ENCODE assay signal across 9 cellular contexts in genomic region chr11:62394825-62395538, GRCh38. TPM values are rescaled to one million over a fixed set of nuclear protein-coding genes. Genes with fewer than 3 reads are reported as not detected.
DNase-seq lines count a peak whose midpoint lies in the region; ATAC-seq, FAIRE-seq and TF ChIP-seq lines count a peak whose summit lies in the region.
"Had no signal": no experiment of that assay in that cellular context is flagged by ENCODE, and none has a peak within 500 bp of the region (broad histone marks: within the 10 kb centered on the region; RNA-seq: fewer than 3 reads in every experiment).

No MANE protein-coding gene starts in this region.

- ATAC-seq in heart right ventricle, result peak; percentile 77 to 88 (median 84)
- ATAC-seq in pancreas, result peak; percentile 85 to 96 (median 91)
- no peak for ATAC-seq in HG02678 (IDR thresholded peaks at IDR 0.05; ENCODE audit: unreplicated experiment)
- ATAC-seq in HG03442 (IDR thresholded peaks at IDR 0.05; ENCODE audit: unreplicated experiment), result no peak

- WGBS in heart right ventricle, 2 donors, result 5 to 7% methylated on average over 14 of the region's 14 CpGs
- 7 to 18% methylated on average over 14 of the region's 14 CpGs for WGBS in pancreas, 2 donors

- intact Hi-C loops in heart right ventricle (cut with DNase I), result loop anchor here in 9 of 10 donors (1.0 to 10.0 kb wide), 15 partner anchors 30 to 470 kb away; partner anchors contain the start of gene AHNAK (in 2 of the 9)
- intact Hi-C loops in pancreas (cut with DNase I), result loop anchor here in 1 of 3 donors (10.0 kb wide), 1 partner anchor 300 kb away; no protein-coding TSS in a partner anchor

- CTCF ChIA-PET in GM10248 (lab: Yijun Ruan, JAX), result interaction anchor here (0.7 to 4.9 kb wide), 30 partner anchors 9 to 422 kb away, joined by 3 to 34 read pairs (median 4); partner anchors contain the start of genes LRRN4CL and TAF6L

- H3K27ac ChIP-seq in heart right ventricle, result peak overlapping the region; percentile 38 to 84 (median 74)
- H3K27ac ChIP-seq in pancreas, result peak overlapping the region in 2 of 4 donors; percentile 17 to 36

- in situ Hi-C loops in astrocyte of the cerebellum (cut with HindIII; ENCODE audit: low sequenced_read_pairs), result no loop called here

- peak; percentile 64 for TF ChIP-seq CTCF in GM10248 (IDR thresholded peaks at IDR 0.05; ENCODE audit: control extremely low read depth, extremely low read depth, low read depth, missing control alignments)
- peak; percentile 59 for TF ChIP-seq CTCF in astrocyte of the cerebellum (IDR thresholded peaks at IDR 0.05; ENCODE audit: low read depth, low read length, missing control alignments)
- peak; percentile 59 to 86 (median 74) for TF ChIP-seq CTCF in heart right ventricle (IDR thresholded peaks at IDR 0.05)
- TF ChIP-seq CTCF in pancreas (IDR thresholded peaks at IDR 0.05), result peak; percentile 17 to 73 (median 53)

- DNase-seq in GM10248 (ENCODE audit: extremely low spot score) (peak; percentile 81), NCI-H1092 treated with DMSO at 0.1 percent for 48 hours (lab: John Stamatoyannopoulos, UW) (peak; percentile 87), SK-N-DZ (ENCODE audit: low spot score) (peak; percentile 86), astrocyte of the cerebellum (ENCODE audit: low read depth) (peak; percentile 78), heart right ventricle (peak; percentile 81 to 82), pancreas (peak; percentile 54 to 82 (median 73))

- H3K9me3 ChIP-seq in heart right ventricle (no peaks in the 10 kb centered on the region), pancreas (no peaks in the 10 kb centered on the region)

- POLR2A ChIA-PET in GM10248 (lab: Yijun Ruan, JAX), result no interaction called here

- peak overlapping the region; percentile 36 for H3K4me3 ChIP-seq in astrocyte of the cerebellum (ENCODE audit: low read depth, low read length)
- H3K4me3 ChIP-seq in heart right ventricle, result peak overlapping the region in 9 of 10 donors; percentile 25 to 55 (median 48)
- H3K4me3 ChIP-seq in pancreas, result peak overlapping the region in 2 of 4 donors; percentile 5 to 27

- no peak for FAIRE-seq in pancreas (lab: Jason Lieb, UNC)

- H3K4me1 ChIP-seq in heart right ventricle, result peaks cover 21 to 54% (median 39%) of the 10 kb centered on the region in 9 donors
- no peaks in the 10 kb centered on the region for H3K4me1 ChIP-seq in pancreas

- H3K36me3 ChIP-seq in heart right ventricle, result peaks cover 0 to 9% (median 0%) of the 10 kb centered on the region in 9 donors
- no peaks in the 10 kb centered on the region for H3K36me3 ChIP-seq in pancreas

- no peaks in the 10 kb centered on the region for H3K27me3 ChIP-seq in heart right ventricle
- H3K27me3 ChIP-seq in pancreas, result no peaks in the 10 kb centered on the region

RNA-seq across cellular contexts. Expression of gene SCGB1A1, which starts 23.9 kb away (rescaled TPM):
- polyA plus RNA-seq in SK-N-DZ (2014; cell fraction: cytosol; rRNA removed), result not detected in 2 replicates
- not detected in 2 replicates for polyA plus RNA-seq in SK-N-DZ (2014; cell fraction: nucleus; rRNA removed)
- total RNA-seq in heart right ventricle (not detected), pancreas (1 to 10 TPM in 1 of 6 donors, not detected in 5; 4.3 TPM)
- polyA plus RNA-seq in heart right ventricle (under 1 TPM in 1 of 2 donors, not detected in 1; 0.20 TPM), pancreas (under 1 TPM in 1 of 2 donors, not detected in 1; 0.94 TPM)
- total RNA-seq: mononuclear cell had no signal

RNA-seq across cellular contexts. Expression of gene ASRGL1, which starts 57.7 kb away (rescaled TPM):
- polyA plus RNA-seq in SK-N-DZ (2014; cell fraction: cytosol; rRNA removed), result 55.4 and 83.1 TPM in 2 replicates
- 110 and 131 TPM in 2 replicates for polyA plus RNA-seq in SK-N-DZ (2014; cell fraction: nucleus; rRNA removed)
- total RNA-seq in heart right ventricle (1 to 10 TPM; 1.3 to 9.1 (median 2.6) TPM), pancreas (10 to 100 TPM in 5 of 6 donors, 1 to 10 TPM in 1; 8.7 to 26.5 (median 12.4) TPM)
- polyA plus RNA-seq in heart right ventricle (1 to 10 TPM; 3.1 to 6.5 TPM), pancreas (10 to 100 TPM in 1 of 2 donors, 1 to 10 TPM in 1; 8.1 to 15.8 TPM)

Comparison
In these comparisons a context has a peak if more than half of its experiments do, and no peak if none do; other contexts are left out.
1. ATAC-seq: peak in heart right ventricle (8 of 8) and pancreas (4 of 4); none in HG02678 (single experiment) and HG03442 (single experiment).
2. Peak in every context shown above with its lines, with median percentiles within 50 percentile points of each other: DNase-seq and CTCF ChIP-seq.